8 cellular contexts compared by ENCODE assay signal in genomic region chr10:44958897-44959242, GRCh38. TPM values are rescaled to one million over a fixed set of nuclear protein-coding genes. Genes with fewer than 3 reads are reported as not detected.
DNase-seq lines count a peak whose midpoint lies in the region; ATAC-seq, FAIRE-seq and TF ChIP-seq lines count a peak whose summit lies in the region.

No MANE protein-coding gene starts in this region.

- H3K36me3 ChIP-seq in HUES6 (ENCODE audit: control insufficient read depth, insufficient read depth, low read length) (no peaks in the 10 kb centered on the region), stomach smooth muscle (ENCODE audit: control insufficient read depth in 2 of 2, insufficient read depth in 2 of 2, low read length in 2 of 2) (peaks cover 2 to 10% of the 10 kb centered on the region in 2 donors)

- no peak for FAIRE-seq in D721Med (lab: Jason Lieb, UNC)

- peaks cover 15% of the 10 kb centered on the region for H3K4me1 Mint-ChIP-seq in activated naive CD8-positive, alpha-beta T cell treated with anti-CD3 and anti-CD28 coated beads, Interleukin-2, amount 10 ng/mL, durations not matched to agents 7 days and 5 days
- H3K4me1 Mint-ChIP-seq in immature natural killer cell = peaks cover 63 to 73% of the 10 kb centered on the region in 2 donors

- H3K9me3 ChIP-seq in HUES6 (ENCODE audit: control insufficient read depth, insufficient read depth, low read depth, low read length) (no peaks in the 10 kb centered on the region), stomach smooth muscle (ENCODE audit: control insufficient read depth in 2 of 2, low read length in 2 of 2) (no peaks in the 10 kb centered on the region)

- H3K4me1 ChIP-seq in HUES6 (ENCODE audit: control insufficient read depth, insufficient read depth, low read length) (peaks cover 40% of the 10 kb centered on the region), stomach smooth muscle (ENCODE audit: control insufficient read depth, insufficient read depth, low read length) (peaks cover 58% of the 10 kb centered on the region)

- no peak for DNase-seq in activated naive CD8-positive, alpha-beta T cell treated with anti-CD3 and anti-CD28 coated beads, Interleukin-2, amount 10 ng/mL, durations not matched to agents 7 days and 5 days
- no peak for DNase-seq in immature natural killer cell
- DNase-seq in D721Med (ENCODE audit: insufficient read length, low spot score) = no peak
- DNase-seq in NCI-H2029 treated with DMSO at 0.1 percent for 48 hours (lab: John Stamatoyannopoulos, UW) = no peak

- no peaks in the 10 kb centered on the region for H3K27me3 Mint-ChIP-seq in activated naive CD8-positive, alpha-beta T cell treated with anti-CD3 and anti-CD28 coated beads, Interleukin-2, amount 10 ng/mL, durations not matched to agents 7 days and 5 days
- H3K27me3 Mint-ChIP-seq in immature natural killer cell (ENCODE audit: low read depth in 3 of 3) = peaks cover 0 to 4% (median 3%) of the 10 kb centered on the region in 3 donors

- H3K9ac ChIP-seq in HUES6 (ENCODE audit: low read length) (peak overlapping the region; percentile 82), stomach smooth muscle (ENCODE audit: low read length in 2 of 2) (peak overlapping the region; percentile 70 to 75)

- H3K27me3 ChIP-seq in HUES6 (ENCODE audit: control insufficient read depth, insufficient read depth, low read length) (peaks cover 7% of the 10 kb centered on the region), stomach smooth muscle (ENCODE audit: control insufficient read depth in 1 of 2, insufficient read depth in 2 of 2, low read length in 2 of 2) (no peaks in the 10 kb centered on the region)

- no peak for ATAC-seq in activated naive CD8-positive, alpha-beta T cell treated with anti-CD3 and anti-CD28 coated beads, Interleukin-2, amount 10 ng/mL, durations not matched to agents 7 days and 5 days (ENCODE audit: low read depth)
- no peak for ATAC-seq in GM21528 (IDR thresholded peaks at IDR 0.05; ENCODE audit: low FRiP score, unreplicated experiment)
- no peak for ATAC-seq in GM21515 (IDR thresholded peaks at IDR 0.05; ENCODE audit: unreplicated experiment)

- no peak for TF ChIP-seq CTCF in D721Med (IDR thresholded peaks at IDR 0.05; ENCODE audit: insufficient read depth, missing control alignments)

- H3K9me3 Mint-ChIP-seq in activated naive CD8-positive, alpha-beta T cell treated with anti-CD3 and anti-CD28 coated beads, Interleukin-2, amount 10 ng/mL, durations not matched to agents 7 days and 5 days = no peaks in the 10 kb centered on the region
- H3K9me3 Mint-ChIP-seq in immature natural killer cell = no peaks in the 10 kb centered on the region

- POLR2A ChIA-PET in activated naive CD8-positive, alpha-beta T cell treated with anti-CD3 and anti-CD28 coated beads, Interleukin-2, amount 10 ng/mL, durations not matched to agents 7 days and 5 days (lab: Charles Lee) = interaction anchor here (1.8 kb wide), 2 partner anchors 10 to 42 kb away, joined by 7 to 12 read pairs; partner anchors contain the start of gene ZNF22

- peak overlapping the region; percentile 73; the same call in 1 of the 2 replicates for H3K27ac ChIP-seq in HUES6 (ENCODE audit: low read depth, low read length)
- H3K27ac ChIP-seq in stomach smooth muscle (ENCODE audit: low read length) = peak overlapping the region; percentile 60

- H3K4me3 ChIP-seq in HUES6 (ENCODE audit: low read depth, low read length) (peak overlapping the region; percentile 90), stomach smooth muscle (ENCODE audit: low read length in 2 of 2) (peak overlapping the region; percentile 85 to 90)

- peak overlapping the region; percentile 72 for H3K27ac Mint-ChIP-seq in activated naive CD8-positive, alpha-beta T cell treated with anti-CD3 and anti-CD28 coated beads, Interleukin-2, amount 10 ng/mL, durations not matched to agents 7 days and 5 days
- H3K27ac Mint-ChIP-seq in immature natural killer cell = peak overlapping the region; percentile 50 to 84 (median 72)

- H3K36me3 Mint-ChIP-seq in activated naive CD8-positive, alpha-beta T cell treated with anti-CD3 and anti-CD28 coated beads, Interleukin-2, amount 10 ng/mL, durations not matched to agents 7 days and 5 days = peaks cover 15% of the 10 kb centered on the region
- peaks cover 8 to 19% (median 19%) of the 10 kb centered on the region in 3 donors for H3K36me3 Mint-ChIP-seq in immature natural killer cell

- H3K4me3 Mint-ChIP-seq in activated naive CD8-positive, alpha-beta T cell treated with anti-CD3 and anti-CD28 coated beads, Interleukin-2, amount 10 ng/mL, durations not matched to agents 7 days and 5 days = peak overlapping the region; percentile 84
- peak overlapping the region; percentile 83 to 92 (median 91) for H3K4me3 Mint-ChIP-seq in immature natural killer cell

RNA-seq across cellular contexts. Expression of gene RASSF4, which starts 0.7 kb away (rescaled TPM):
- 1 to 10 TPM; 3.0 to 3.1 TPM for total RNA-seq in activated naive CD8-positive, alpha-beta T cell treated with anti-CD3 and anti-CD28 coated beads, Interleukin-2, amount 10 ng/mL, durations not matched to agents 7 days and 5 days
- polyA plus RNA-seq in immature natural killer cell = 10 to 100 TPM; 36.7 to 45.6 (median 38.0) TPM

RNA-seq across cellular contexts. Expression of gene DEPP1, which starts 19.7 kb away (rescaled TPM):
- under 1 TPM in 1 of 2 experiments, not detected in 1; 0.23 TPM for total RNA-seq in activated naive CD8-positive, alpha-beta T cell treated with anti-CD3 and anti-CD28 coated beads, Interleukin-2, amount 10 ng/mL, durations not matched to agents 7 days and 5 days
- not detected for polyA plus RNA-seq in immature natural killer cell

RNA-seq across cellular contexts. Expression of gene ZNF22, which starts 41.9 kb away (rescaled TPM):
- 10 to 100 TPM; 42.8 TPM for total RNA-seq in activated naive CD8-positive, alpha-beta T cell treated with anti-CD3 and anti-CD28 coated beads, Interleukin-2, amount 10 ng/mL, durations not matched to agents 7 days and 5 days
- polyA plus RNA-seq in immature natural killer cell = 10 to 100 TPM; 53.4 to 73.5 (median 58.8) TPM

RNA-seq across cellular contexts. Expression of gene TMEM72, which starts 47.7 kb away (rescaled TPM):
- total RNA-seq in activated naive CD8-positive, alpha-beta T cell treated with anti-CD3 and anti-CD28 coated beads, Interleukin-2, amount 10 ng/mL, durations not matched to agents 7 days and 5 days = not detected
- not detected for polyA plus RNA-seq in immature natural killer cell
